In genomic region chr17:65297384-65297783, GRCh38 we compare ENCODE assay signal across 19 cellular contexts.
DNase-seq lines count a peak whose midpoint lies in the region; ATAC-seq and TF ChIP-seq lines count a peak whose summit lies in the region.
"Had no signal": no experiment of that assay in that cellular context is flagged by ENCODE, and none has a peak within 500 bp of the region (broad histone marks: within the 10 kb centered on the region; RNA-seq: fewer than 3 reads in every experiment).

No MANE protein-coding gene starts in this region.

- no peak overlapping the region for H3K23ac ChIP-seq in IMR-90 (ENCODE audit: low read depth, low read length)

- intact Hi-C loops in IMR-90 (cut with micrococcal nuclease): no loop called here
- intact Hi-C loops in mammary epithelial cell (cut with micrococcal nuclease): no loop called here
- intact Hi-C loops in prostate gland (cut with DNase I): no loop called here

- no peak overlapping the region for H3K56ac ChIP-seq in IMR-90 (ENCODE audit: extremely low read depth, insufficient read depth, low read length)

- POLR2A ChIA-PET in IMR-90 (lab: Charles Lee; ENCODE audit: unreplicated experiment): no interaction called here

- H2AK5ac ChIP-seq in IMR-90 (ENCODE audit: low read depth, low read length): no peak overlapping the region

- H2BK120ac ChIP-seq in IMR-90 (ENCODE audit: low read depth, low read length): no peak overlapping the region

- H4K5ac ChIP-seq in IMR-90 (ENCODE audit: low read depth, low read length): no peak overlapping the region

- H3K9me3 ChIP-seq in IMR-90 (ENCODE audit: control insufficient read depth, insufficient read depth, low read length) (no peaks in the 10 kb centered on the region), mammary epithelial cell (replicated peaks; ENCODE audit: insufficient read depth, low read length) (no peaks in the 10 kb centered on the region), gastroesophageal sphincter (no peaks in the 10 kb centered on the region), prostate gland (no peaks in the 10 kb centered on the region)
- H3K9me3 ChIP-seq: Caco-2, thoracic aorta had no signal

- BruUV-seq in IMR-90 (replicated peaks; lab: Mats Ljungman, UMichigan) (no TSS peak), mammary epithelial cell (replicated peaks; lab: Mats Ljungman, UMichigan) (no TSS peak)

- H3K36me3 ChIP-seq in IMR-90 (ENCODE audit: control insufficient read depth, insufficient read depth, low read length) (no peaks in the 10 kb centered on the region), mammary epithelial cell (ENCODE audit: insufficient read depth, low read length) (no peaks in the 10 kb centered on the region), gastroesophageal sphincter (no peaks in the 10 kb centered on the region), prostate gland (no peaks in the 10 kb centered on the region)
- H3K36me3 ChIP-seq: thoracic aorta had no signal

- H2AK9ac ChIP-seq in IMR-90 (replicated peaks; ENCODE audit: low read depth, low read length, poor library complexity): no peak overlapping the region

- no peaks in the 10 kb centered on the region for H3K79me1 ChIP-seq in IMR-90 (ENCODE audit: low read depth in 1 of 2, low read length in 2 of 2)

- H2BK15ac ChIP-seq in IMR-90 (ENCODE audit: low read depth, low read length): no peak overlapping the region

- H3K79me2 ChIP-seq in mammary epithelial cell (ENCODE audit: insufficient read depth, low read length): no peaks in the 10 kb centered on the region
- H3K79me2 ChIP-seq: parathyroid adenoma had no signal

- TF ChIP-seq EP300 in gastroesophageal sphincter (IDR thresholded peaks at IDR 0.05): no peak

- TF ChIP-seq POLR2A in IMR-90 (IDR thresholded peaks at IDR 0.05; ENCODE audit: low read depth, low read length) (no peak), gastroesophageal sphincter (IDR thresholded peaks at IDR 0.05) (no peak), prostate gland (IDR thresholded peaks at IDR 0.05) (no peak)

- no peak overlapping the region for H2BK20ac ChIP-seq in IMR-90 (ENCODE audit: low read depth, low read length)

- H3K27me3 ChIP-seq in IMR-90 (ENCODE audit: control insufficient read depth, insufficient read depth, low read length): no peaks in the 10 kb centered on the region; the same call in none of the 2 replicates
- H3K27me3 ChIP-seq in mammary epithelial cell (ENCODE audit: insufficient read depth, low read length): no peaks in the 10 kb centered on the region
- H3K27me3 ChIP-seq in gastroesophageal sphincter: no peaks in the 10 kb centered on the region
- no peaks in the 10 kb centered on the region for H3K27me3 ChIP-seq in prostate gland (replicated peaks; ENCODE audit: insufficient read depth)

- H3K4me1 ChIP-seq in IMR-90 (ENCODE audit: control insufficient read depth, insufficient read depth, low read length) (no peaks in the 10 kb centered on the region), mammary epithelial cell (ENCODE audit: insufficient read depth, low read length) (no peaks in the 10 kb centered on the region), gastroesophageal sphincter (peaks cover 0 to 10% (median 0%) of the 10 kb centered on the region in 3 donors), prostate gland (replicated peaks) (no peaks in the 10 kb centered on the region)
- H3K4me1 ChIP-seq: Caco-2 had no signal

- WGBS in IMR-90 (ENCODE audit: extremely low coverage in 2 of 2, insufficient read length in 1 of 2), 2 experiments: no CpG with 5 or more reads among the region's 2 CpGs
- 40% methylated on average over 2 of the region's 2 CpGs for WGBS in mammary epithelial cell (ENCODE audit: low coverage, missing lambda C conversion rate)
- 63 to 100% methylated on average over 1 to 2 of the region's 2 CpGs for WGBS in gastroesophageal sphincter (ENCODE audit: low coverage in 1 of 2), 2 donors
- 80% methylated on average over 2 of the region's 2 CpGs for WGBS in prostate gland

- ATAC-seq in IMR-90 (ENCODE audit: low read depth) (no peak), gastroesophageal sphincter (peak; percentile 68), HG03025 (IDR thresholded peaks at IDR 0.05; ENCODE audit: low FRiP score, unreplicated experiment) (no peak)

- DNase-seq in AG20443 (ENCODE audit: low spot score) (peak; percentile 62), IMR-90 (no peak), mammary epithelial cell (peak; percentile 6), HPDE6-E6E7 (ENCODE audit: extremely low spot score) (no peak), prostate gland (ENCODE audit: low spot score) (no peak)
- DNase-seq in activated CD8-positive, alpha-beta memory T cell treated with anti-CD3 and anti-CD28 coated beads for 24 hours: no peak
- DNase-seq: activated CD4-positive, alpha-beta T cell treated with anti-CD3 and anti-CD28 coated beads, Interleukin-2, amount 50 U/mL, for 48 hours; activated naive CD8-positive, alpha-beta T cell treated with anti-CD3 and anti-CD28 coated beads for 36 hours; activated T-cell treated with anti-CD3 and anti-CD28 coated beads, Interleukin-2, amount 50 U/mL, for 48 hours; Caco-2; caudate nucleus; effector CD8-positive, alpha-beta T cell; naive B cell; small intestine had no signal

- H2AFZ ChIP-seq in IMR-90 (replicated peaks; ENCODE audit: low read length, poor library complexity) (no peak overlapping the region), mammary epithelial cell (ENCODE audit: low read depth, low read length) (no peak overlapping the region)
- H2AFZ ChIP-seq: parathyroid adenoma had no signal

- no peak for TF ChIP-seq RAD21 in IMR-90 (IDR thresholded peaks at IDR 0.05; ENCODE audit: low read length)

- H3K4me3 ChIP-seq in IMR-90 (ENCODE audit: insufficient read depth, low read depth, low read length): no peak overlapping the region
- no peak overlapping the region for H3K4me3 ChIP-seq in mammary epithelial cell (replicated peaks in 1 of 3; ENCODE audit: insufficient read depth in 1 of 3, low read depth in 2 of 3, low read length in 3 of 3)
- H3K4me3 ChIP-seq in gastroesophageal sphincter: no peak overlapping the region
- H3K4me3 ChIP-seq in prostate gland: no peak overlapping the region
- H3K4me3 ChIP-seq: thoracic aorta had no signal

- no peak overlapping the region for H3K9ac ChIP-seq in IMR-90 (ENCODE audit: low read depth, low read length)
- no peak overlapping the region for H3K9ac ChIP-seq in mammary epithelial cell (ENCODE audit: insufficient read depth, low read length)
- H3K9ac ChIP-seq: parathyroid adenoma had no signal

- no peak overlapping the region for H3K14ac ChIP-seq in IMR-90 (replicated peaks; ENCODE audit: low read depth, low read length)

- H2BK5ac ChIP-seq in IMR-90 (ENCODE audit: low read depth, low read length, poor library complexity, severe bottlenecking): no peak overlapping the region

- CTCF ChIA-PET in IMR-90 (lab: Yijun Ruan, JAX) (interaction anchor here (0.8 kb wide), 1 partner anchor 9 kb away, joined by 4 read pairs; no protein-coding TSS in a partner anchor), mammary epithelial cell (lab: Charles Lee; ENCODE audit: low non-redundant PET) (no interaction called here)

- H3K27ac ChIP-seq in IMR-90 (ENCODE audit: insufficient read depth, low read length): no peak overlapping the region
- H3K27ac ChIP-seq in mammary epithelial cell (ENCODE audit: insufficient read depth, low read depth, low read length): no peak overlapping the region
- no peak overlapping the region for H3K27ac ChIP-seq in gastroesophageal sphincter
- H3K27ac ChIP-seq in prostate gland: no peak overlapping the region
- H3K27ac ChIP-seq: parathyroid adenoma, thoracic aorta, VCaP had no signal

- H4K20me1 ChIP-seq in IMR-90 (ENCODE audit: insufficient read depth, low read length) (no peaks in the 10 kb centered on the region), mammary epithelial cell (ENCODE audit: insufficient read depth, low read length) (no peaks in the 10 kb centered on the region)

- H4K91ac ChIP-seq in IMR-90 (ENCODE audit: insufficient read depth, low read depth, low read length): no peak overlapping the region

- no peak overlapping the region for H3K4ac ChIP-seq in IMR-90 (ENCODE audit: low read depth, low read length)

- dilution Hi-C loops in IMR-90 (cut with HindIII; ENCODE audit: low sequenced_read_pairs, unreplicated experiment): no loop called here
- dilution Hi-C loops in mammary epithelial cell (cut with HindIII; ENCODE audit: low sequenced_read_pairs): no loop called here

- in situ Hi-C loops in IMR-90 (cut with MboI; ENCODE audit: low sequenced_read_pairs) (loop anchor here (5.0 kb wide), 1 partner anchor 865 kb away; no protein-coding TSS in a partner anchor), mammary epithelial cell (cut with MboI; ENCODE audit: low sequenced_read_pairs in 2 of 2) (loop anchor here (10.0 to 25.0 kb wide), 2 partner anchors 687 to 690 kb away; no protein-coding TSS in a partner anchor)

- H4K8ac ChIP-seq in IMR-90 (ENCODE audit: low read depth in 2 of 2, low read length in 2 of 2): no peak overlapping the region

- no peak overlapping the region for H3K18ac ChIP-seq in IMR-90 (ENCODE audit: low read depth, low read length)

- H3K4me2 ChIP-seq in IMR-90 (ENCODE audit: low read depth, low read length): no peak overlapping the region
- H3K4me2 ChIP-seq in mammary epithelial cell (ENCODE audit: insufficient read depth, low read depth, low read length): no peak overlapping the region

- TF ChIP-seq CTCF in IMR-90 (conservative IDR thresholded peaks at IDR 0.05; ENCODE audit: low read depth, low read length) (no peak), mammary epithelial cell (conservative IDR thresholded peaks at IDR 0.05 in 1 of 2, IDR thresholded peaks at IDR 0.05 in 1 of 2; ENCODE audit: extremely low read depth in 1 of 2, insufficient read depth in 1 of 2, low read depth in 1 of 2, low read length in 2 of 2) (no peak), gastroesophageal sphincter (IDR thresholded peaks at IDR 0.05) (no peak), prostate gland (IDR thresholded peaks at IDR 0.05) (no peak)

- no peaks in the 10 kb centered on the region for H3K9me1 ChIP-seq in IMR-90 (ENCODE audit: insufficient read depth, low read length)

TF ChIP-seq in IMR-90, 13 proteins besides CTCF, POLR2A, EP300 and RAD21:
- peak; percentile 75 for TF ChIP-seq CEBPB (IDR thresholded peaks at IDR 0.05; ENCODE audit: low read depth, low read length)
- no peak for TF ChIP-seq MAZ (IDR thresholded peaks at IDR 0.05; ENCODE audit: borderline replicate concordance, low read depth, low read length)

Comparison
In these comparisons a context has a peak if more than half of its experiments do, and no peak if none do; other contexts are left out.
1. DNase-seq: peak in AG20443 (single experiment) and mammary epithelial cell (single experiment); none in IMR-90 (single experiment), HPDE6-E6E7 (single experiment), activated CD8-positive, alpha-beta memory T cell treated with anti-CD3 and anti-CD28 coated beads for 24 hours (single experiment) and prostate gland (single experiment).